ENCODE assay signal across 8 cellular contexts in genomic region chr19:8390617-8390981, GRCh38.
DNase-seq lines count a peak whose midpoint lies in the region; ATAC-seq, FAIRE-seq and TF ChIP-seq lines count a peak whose summit lies in the region.

No MANE protein-coding gene starts in this region.

- H3K4me3 ChIP-seq in mucosa of rectum (ENCODE audit: low read length in 2 of 2), result peak overlapping the region; percentile 91 to 93

- no peaks in the 10 kb centered on the region for H3K9me3 ChIP-seq in mucosa of rectum (ENCODE audit: control insufficient read depth in 2 of 2, low read length in 2 of 2)

- no peak for TF ChIP-seq POLR2A in erythroblast (IDR thresholded peaks at IDR 0.05; ENCODE audit: low read length)

- DNase-seq in D721Med (ENCODE audit: insufficient read length, low spot score) (peak; percentile 88), HuH-7 (ENCODE audit: low spot score) (peak; percentile 83), OCI-M1 (lab: John Stamatoyannopoulos, UW) (peak; percentile 99), erythroblast (lab: John Stamatoyannopoulos, UW) (peak; percentile 94 to 98)
- peak; percentile 96 for DNase-seq in activated T-cell treated with anti-CD3 and anti-CD28 coated beads, Interleukin-2, amount 50 U/mL, for 24 hours
- peak; percentile 83 for DNase-seq in stimulated activated CD8-positive, alpha-beta memory T cell treated with anti-CD3 and anti-CD28 coated beads, Interleukin-4, amount 100 ng/mL, for 24 hours (ENCODE audit: low read depth)

- peak overlapping the region; percentile 100 for H3K27ac ChIP-seq in mucosa of rectum (ENCODE audit: low read depth in 2 of 2, low read length in 2 of 2)

- ATAC-seq in GM21526 (IDR thresholded peaks at IDR 0.05; ENCODE audit: low FRiP score, unreplicated experiment), result peak; percentile 19

- H3K4me1 ChIP-seq in mucosa of rectum (ENCODE audit: control insufficient read depth in 2 of 2, insufficient read depth in 2 of 2, low read length in 2 of 2), result peaks cover 14 to 17% of the 10 kb centered on the region in 2 donors

- H3K27me3 Mint-ChIP-seq in activated T-cell treated with anti-CD3 and anti-CD28 coated beads, Interleukin-2, amount 50 U/mL, for 24 hours, result no peaks in the 10 kb centered on the region

- H3K4me1 Mint-ChIP-seq in activated T-cell treated with anti-CD3 and anti-CD28 coated beads, Interleukin-2, amount 50 U/mL, for 24 hours (ENCODE audit: low read depth), result peaks cover 34% of the 10 kb centered on the region

- H3K4me3 Mint-ChIP-seq in activated T-cell treated with anti-CD3 and anti-CD28 coated beads, Interleukin-2, amount 50 U/mL, for 24 hours, result peak overlapping the region; percentile 91

- H3K27me3 ChIP-seq in mucosa of rectum (ENCODE audit: control insufficient read depth in 2 of 2, insufficient read depth in 2 of 2, low read length in 2 of 2), result no peaks in the 10 kb centered on the region

- TF ChIP-seq CTCF in D721Med (IDR thresholded peaks at IDR 0.05; ENCODE audit: insufficient read depth, missing control alignments), result no peak

- H3K9ac ChIP-seq in mucosa of rectum (ENCODE audit: low read depth in 1 of 2, low read length in 2 of 2), result peak overlapping the region; percentile 95 to 100

- peaks cover 15% of the 10 kb centered on the region for H3K36me3 Mint-ChIP-seq in activated T-cell treated with anti-CD3 and anti-CD28 coated beads, Interleukin-2, amount 50 U/mL, for 24 hours (ENCODE audit: low read depth)

- H3K27ac Mint-ChIP-seq in activated T-cell treated with anti-CD3 and anti-CD28 coated beads, Interleukin-2, amount 50 U/mL, for 24 hours, result peak overlapping the region; percentile 84

- H3K9me3 Mint-ChIP-seq in activated T-cell treated with anti-CD3 and anti-CD28 coated beads, Interleukin-2, amount 50 U/mL, for 24 hours, result no peaks in the 10 kb centered on the region

- no peaks in the 10 kb centered on the region for H3K36me3 ChIP-seq in mucosa of rectum (ENCODE audit: control insufficient read depth in 2 of 2, insufficient read depth in 2 of 2, low read length in 2 of 2)

- no peak for FAIRE-seq in D721Med (lab: Jason Lieb, UNC)

Comparison
In these comparisons a context has a peak if more than half of its experiments do, and no peak if none do; other contexts are left out.
1. Peak in every context shown above with its lines: DNase-seq, ATAC-seq, H3K4me3 ChIP-seq and H3K27ac ChIP-seq.